ENCODE assay signal across 1 cellular context in the genomic region with DNA sequence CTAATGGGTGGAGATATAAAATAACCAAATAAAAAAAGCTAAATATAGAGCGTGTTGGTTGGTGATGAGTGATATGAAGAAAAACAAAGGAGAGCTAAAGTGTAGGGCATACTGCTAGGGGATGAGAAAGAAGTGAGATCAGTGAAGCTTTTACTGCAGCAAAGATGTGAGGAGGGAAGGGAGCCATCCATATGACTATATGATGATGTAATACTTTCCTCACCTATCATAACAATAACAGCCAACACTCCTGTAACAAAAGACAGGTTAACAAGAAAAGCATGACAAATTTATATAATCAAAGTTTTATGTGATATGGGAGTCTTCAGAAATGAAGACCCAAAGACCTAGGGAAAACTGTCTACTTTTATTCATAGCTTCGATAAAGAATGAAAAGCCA.
TF ChIP-seq lines count a peak whose summit lies in the region.

No MANE protein-coding gene starts in this region.

TF ChIP-seq in WTC11, 78 proteins besides CTCF, POLR2A, EP300 and RAD21 (continued from another document):
- TF ChIP-seq, protein P1, sequence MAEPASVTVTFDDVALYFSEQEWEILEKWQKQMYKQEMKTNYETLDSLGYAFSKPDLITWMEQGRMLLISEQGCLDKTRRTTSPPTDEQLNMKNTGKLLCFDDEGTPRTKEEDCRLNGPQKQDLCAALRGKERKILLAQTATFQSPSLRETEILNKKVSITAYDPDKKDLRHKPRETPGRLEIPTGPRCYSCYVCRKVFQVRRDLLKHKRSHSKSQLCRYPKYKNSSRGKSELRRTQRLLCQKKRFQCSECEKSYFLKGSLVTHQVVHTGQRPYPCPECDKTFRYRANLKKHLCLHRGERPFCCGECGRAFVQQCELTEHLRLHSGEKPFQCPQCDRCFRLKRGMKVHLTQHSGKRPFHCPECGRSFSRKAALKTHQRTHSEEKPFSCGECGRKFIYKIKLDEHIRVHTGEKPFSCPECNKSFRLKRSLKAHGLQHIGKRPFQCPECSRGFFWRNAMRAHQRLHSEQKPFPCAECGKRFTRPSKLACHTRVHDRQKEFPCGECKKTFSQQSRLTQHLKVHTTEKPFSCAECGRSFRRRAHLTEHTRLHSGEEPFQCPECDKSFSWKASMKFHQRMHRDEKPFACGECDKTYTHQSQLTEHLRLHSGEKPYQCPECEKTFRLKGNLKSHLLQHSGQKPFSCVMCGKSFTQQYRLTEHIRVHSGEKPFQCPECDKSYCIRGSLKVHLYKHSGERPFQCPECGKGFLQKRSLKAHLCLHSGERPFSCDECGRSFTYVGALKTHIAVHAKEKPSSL (CRISPR knock-in tag; conservative IDR thresholded peaks at IDR 0.05): no peak
- no peak for TF ChIP-seq PRRX2 (CRISPR knock-in tag; IDR thresholded peaks at IDR 0.05)
- TF ChIP-seq, protein P2, sequence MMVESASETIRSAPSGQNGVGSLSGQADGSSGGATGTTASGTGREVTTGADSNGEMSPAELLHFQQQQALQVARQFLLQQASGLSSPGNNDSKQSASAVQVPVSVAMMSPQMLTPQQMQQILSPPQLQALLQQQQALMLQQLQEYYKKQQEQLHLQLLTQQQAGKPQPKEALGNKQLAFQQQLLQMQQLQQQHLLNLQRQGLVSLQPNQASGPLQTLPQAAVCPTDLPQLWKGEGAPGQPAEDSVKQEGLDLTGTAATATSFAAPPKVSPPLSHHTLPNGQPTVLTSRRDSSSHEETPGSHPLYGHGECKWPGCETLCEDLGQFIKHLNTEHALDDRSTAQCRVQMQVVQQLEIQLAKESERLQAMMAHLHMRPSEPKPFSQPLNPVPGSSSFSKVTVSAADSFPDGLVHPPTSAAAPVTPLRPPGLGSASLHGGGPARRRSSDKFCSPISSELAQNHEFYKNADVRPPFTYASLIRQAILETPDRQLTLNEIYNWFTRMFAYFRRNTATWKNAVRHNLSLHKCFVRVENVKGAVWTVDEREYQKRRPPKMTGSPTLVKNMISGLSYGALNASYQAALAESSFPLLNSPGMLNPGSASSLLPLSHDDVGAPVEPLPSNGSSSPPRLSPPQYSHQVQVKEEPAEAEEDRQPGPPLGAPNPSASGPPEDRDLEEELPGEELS (CRISPR knock-in tag; IDR thresholded peaks at IDR 0.05): no peak
- TF ChIP-seq GRHL2 (CRISPR knock-in tag; IDR thresholded peaks at IDR 0.05; ENCODE audit: insufficient replicate concordance, severe bottlenecking): no peak
- TF ChIP-seq, protein P3, sequence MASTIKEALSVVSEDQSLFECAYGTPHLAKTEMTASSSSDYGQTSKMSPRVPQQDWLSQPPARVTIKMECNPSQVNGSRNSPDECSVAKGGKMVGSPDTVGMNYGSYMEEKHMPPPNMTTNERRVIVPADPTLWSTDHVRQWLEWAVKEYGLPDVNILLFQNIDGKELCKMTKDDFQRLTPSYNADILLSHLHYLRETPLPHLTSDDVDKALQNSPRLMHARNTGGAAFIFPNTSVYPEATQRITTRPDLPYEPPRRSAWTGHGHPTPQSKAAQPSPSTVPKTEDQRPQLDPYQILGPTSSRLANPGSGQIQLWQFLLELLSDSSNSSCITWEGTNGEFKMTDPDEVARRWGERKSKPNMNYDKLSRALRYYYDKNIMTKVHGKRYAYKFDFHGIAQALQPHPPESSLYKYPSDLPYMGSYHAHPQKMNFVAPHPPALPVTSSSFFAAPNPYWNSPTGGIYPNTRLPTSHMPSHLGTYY (CRISPR knock-in tag; IDR thresholded peaks at IDR 0.05): no peak
- TF ChIP-seq, protein P4, sequence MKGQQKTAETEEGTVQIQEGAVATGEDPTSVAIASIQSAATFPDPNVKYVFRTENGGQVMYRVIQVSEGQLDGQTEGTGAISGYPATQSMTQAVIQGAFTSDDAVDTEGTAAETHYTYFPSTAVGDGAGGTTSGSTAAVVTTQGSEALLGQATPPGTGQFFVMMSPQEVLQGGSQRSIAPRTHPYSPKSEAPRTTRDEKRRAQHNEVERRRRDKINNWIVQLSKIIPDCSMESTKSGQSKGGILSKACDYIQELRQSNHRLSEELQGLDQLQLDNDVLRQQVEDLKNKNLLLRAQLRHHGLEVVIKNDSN (CRISPR knock-in tag; IDR thresholded peaks at IDR 0.05): no peak
